ENCODE assay signal across 27 cellular contexts in genomic region chr20:2804041-2804828, GRCh38. TPM values are rescaled to one million over a fixed set of nuclear protein-coding genes. Genes with fewer than 3 reads are reported as not detected.
A peak's percentile ranks its signal among the peaks of the same experiment; 100 is the strongest.
DNase-seq lines count a peak whose midpoint lies in the region; ATAC-seq and TF ChIP-seq lines count a peak whose summit lies in the region.
"Had no signal": no experiment of that assay in that cellular context is flagged by ENCODE, and none has a peak within 500 bp of the region (broad histone marks: within the 10 kb centered on the region; RNA-seq: fewer than 3 reads in every experiment).

No MANE protein-coding gene starts in this region.

- H3K9ac ChIP-seq in neuronal stem cell (ENCODE audit: low read depth, low read length, poor library complexity), result no peak overlapping the region
- H3K9ac ChIP-seq: BLaER1 had no signal

- H2BK5ac ChIP-seq in neuronal stem cell (ENCODE audit: low read length), result no peak overlapping the region

- intact Hi-C loops in sciatic nerve (cut with DNase I), result no loop called here

- H4K91ac ChIP-seq in neuronal stem cell (ENCODE audit: low read depth, low read length, poor library complexity), result no peak overlapping the region

- H2AFZ ChIP-seq in hepatocyte (no peak overlapping the region), neuronal stem cell (ENCODE audit: low read length) (peak overlapping the region; percentile 82)

- no peaks in the 10 kb centered on the region for H4K20me1 ChIP-seq in hepatocyte (ENCODE audit: insufficient read depth, poor library complexity, severe bottlenecking)
- H4K20me1 ChIP-seq: BLaER1 had no signal

- H3K4me3 ChIP-seq in hepatocyte (no peak overlapping the region), neuronal stem cell (ENCODE audit: low read length in 2 of 2) (no peak overlapping the region)
- H3K4me3 ChIP-seq: BLaER1, upper lobe of left lung had no signal

- H3K9me3 ChIP-seq in hepatocyte (ENCODE audit: low read depth) (no peaks in the 10 kb centered on the region), neuronal stem cell (replicated peaks in 1 of 2; ENCODE audit: control insufficient read depth in 2 of 2, insufficient read depth in 1 of 2, low read depth in 1 of 2, low read length in 2 of 2) (peaks cover 6 to 12% of the 10 kb centered on the region in 2 donors)
- H3K9me3 ChIP-seq: BLaER1, upper lobe of left lung had no signal

- no peak overlapping the region for H3K14ac ChIP-seq in neuronal stem cell (ENCODE audit: low read length)

- no peak overlapping the region for H2AK5ac ChIP-seq in neuronal stem cell (ENCODE audit: low read depth, low read length)

- H3K4me2 ChIP-seq in hepatocyte (peak overlapping the region; percentile 44), neuronal stem cell (ENCODE audit: insufficient read depth, low read length, poor library complexity, severe bottlenecking) (no peak overlapping the region)
- H3K4me2 ChIP-seq: BLaER1 had no signal

- ATAC-seq in sciatic nerve, result no peak
- ATAC-seq: naive thymus-derived CD4-positive, alpha-beta T cell had no signal

- no peak for TF ChIP-seq CTCF in hepatocyte (IDR thresholded peaks at IDR 0.05; ENCODE audit: poor library complexity)

- H2BK15ac ChIP-seq in neuronal stem cell (ENCODE audit: low read length), result no peak overlapping the region

- H3K18ac ChIP-seq in neuronal stem cell (ENCODE audit: low read length), result no peak overlapping the region

- H3K79me2 ChIP-seq in hepatocyte, result no peaks in the 10 kb centered on the region

- WGBS in hepatocyte (ENCODE audit: low lambda C conversion rate, missing lambda C conversion rate), result 57% methylated on average over 16 of the region's 16 CpGs
- WGBS in neuronal stem cell (ENCODE audit: extremely low coverage in 2 of 2, insufficient read length in 2 of 2, insufficient replicate concordance in 1 of 2), 2 donors, result no CpG with 5 or more reads among the region's 16 CpGs

- no peak overlapping the region for H3K4ac ChIP-seq in neuronal stem cell (ENCODE audit: low read length)

- peaks cover 6% of the 10 kb centered on the region for H3K79me1 ChIP-seq in neuronal stem cell (ENCODE audit: low read depth, low read length)

- no peak overlapping the region for H4K8ac ChIP-seq in neuronal stem cell (ENCODE audit: low read depth, low read length)

- no peaks in the 10 kb centered on the region for H3K9me2 ChIP-seq in hepatocyte (replicated peaks; ENCODE audit: insufficient read depth)

- H3K36me3 ChIP-seq in hepatocyte (replicated peaks; ENCODE audit: insufficient read depth, low read depth) (no peaks in the 10 kb centered on the region), neuronal stem cell (replicated peaks in 1 of 2; ENCODE audit: control insufficient read depth in 2 of 2, insufficient read depth in 2 of 2, low read length in 2 of 2) (peaks cover 0 to 2% of the 10 kb centered on the region in 2 donors)
- H3K36me3 ChIP-seq: BLaER1, upper lobe of left lung had no signal

- H3K23ac ChIP-seq in neuronal stem cell (ENCODE audit: low read depth, low read length, poor library complexity), result no peak overlapping the region

- peaks cover 82% of the 10 kb centered on the region for H3K27me3 ChIP-seq in hepatocyte
- H3K27me3 ChIP-seq in neuronal stem cell (ENCODE audit: control insufficient read depth in 3 of 3, insufficient read depth in 3 of 3, low read depth in 1 of 3, low read length in 3 of 3), result peaks cover 24 to 61% (median 28%) of the 10 kb centered on the region in 3 experiments

- H3K4me1 ChIP-seq in hepatocyte (ENCODE audit: insufficient read depth), result peaks cover 3% of the 10 kb centered on the region
- peaks cover 13 to 16% of the 10 kb centered on the region in 2 donors for H3K4me1 ChIP-seq in neuronal stem cell (ENCODE audit: control insufficient read depth in 2 of 2, insufficient read depth in 1 of 2, low read depth in 1 of 2, low read length in 2 of 2)

- H2BK120ac ChIP-seq in neuronal stem cell (ENCODE audit: low read depth, low read length), result no peak overlapping the region

- H3K27ac ChIP-seq in hepatocyte (no peak overlapping the region), neuronal stem cell (replicated peaks; ENCODE audit: low read length) (no peak overlapping the region)
- H3K27ac ChIP-seq: BLaER1, upper lobe of left lung had no signal

- DNase-seq in OCI-M1 (lab: John Stamatoyannopoulos, UW) (peak; percentile 53), hepatocyte (ENCODE audit: low spot score) (no peak), neuronal stem cell (ENCODE audit: low spot score) (no peak), midbrain (lab: John Stamatoyannopoulos, UW) (no peak), sciatic nerve (ENCODE audit: low spot score) (no peak), NCI-H526 (lab: John Stamatoyannopoulos, UW) (no peak)
- DNase-seq: activated CD4-positive, alpha-beta T cell treated with anti-CD3 and anti-CD28 coated beads, Interleukin-2, amount 50 U/mL, for 48 hours; activated CD4-positive, CD25-positive, alpha-beta regulatory T cell treated with anti-CD3 and anti-CD28 coated beads, Interleukin-2, amount 50 U/mL, for 72 hours; activated naive CD4-positive, alpha-beta T cell treated with anti-CD3 and anti-CD28 coated beads for 36 hours; central memory CD4-positive, alpha-beta T cell; IMR-90; kidney glomerular epithelial cell; naive thymus-derived CD4-positive, alpha-beta T cell; NCI-H1436 treated with DMSO at 0.1 percent for 48 hours; NCI-H2107; NCI-H345; SHP77 treated with DMSO at 0.1 percent for 48 hours; small intestine; stimulated activated naive CD4-positive, alpha-beta T cell had no signal

- H2BK12ac ChIP-seq in neuronal stem cell (ENCODE audit: low read length), result no peak overlapping the region

RNA-seq across cellular contexts. Expression of gene CPXM1, which starts 3.8 kb away (rescaled TPM):
- total RNA-seq in hepatocyte, result 47.9 and 57.8 TPM in 2 replicates
- polyA plus RNA-seq in hepatocyte, result 66.3 and 82.5 TPM in 2 replicates
- polyA plus RNA-seq in neuronal stem cell (2013, experiment 1 of 2), result 100 TPM
- 97.5 TPM for polyA plus RNA-seq in neuronal stem cell (2013, experiment 2 of 2)
- total RNA-seq in sciatic nerve, result 5.9 TPM

RNA-seq across cellular contexts. Expression of gene C20orf141, which starts 10.6 kb away (rescaled TPM):
- total RNA-seq in hepatocyte (not detected in 2 replicates), sciatic nerve (not detected)
- polyA plus RNA-seq in hepatocyte, result 0.68 TPM in 1 of 2 replicates, not detected in the other
- polyA plus RNA-seq in neuronal stem cell (2013, experiment 1 of 2), result not detected
- polyA plus RNA-seq in neuronal stem cell (2013, experiment 2 of 2), result not detected
- total RNA-seq: activated naive CD4-positive, alpha-beta T cell treated with anti-CD3 and anti-CD28 coated beads for 36 hours; fibroblast of villous mesenchyme; lower leg skin; naive thymus-derived CD4-positive, alpha-beta T cell; T-helper 2 cell treated with Interferon-gamma antibody and Interleukin-4, amounts not matched to agents 100 ng/mL and 5 ng/mL, for 36 hours; upper lobe of left lung had no signal
- polyA plus RNA-seq: AG04450; esophagus; naive thymus-derived CD4-positive, alpha-beta T cell; small intestine had no signal

RNA-seq across cellular contexts. Expression of gene TMEM239, which starts 11.9 kb away (rescaled TPM):
- total RNA-seq in hepatocyte (not detected in 2 replicates), sciatic nerve (not detected)
- not detected in 2 replicates for polyA plus RNA-seq in hepatocyte
- not detected for polyA plus RNA-seq in neuronal stem cell (2013, experiment 1 of 2)
- polyA plus RNA-seq in neuronal stem cell (2013, experiment 2 of 2), result not detected
- total RNA-seq: activated naive CD4-positive, alpha-beta T cell treated with anti-CD3 and anti-CD28 coated beads for 36 hours; IMR-90; lower leg skin; naive thymus-derived CD4-positive, alpha-beta T cell; T-helper 2 cell treated with Interferon-gamma antibody and Interleukin-4, amounts not matched to agents 100 ng/mL and 5 ng/mL, for 36 hours; upper lobe of left lung had no signal
- polyA plus RNA-seq: adipose tissue; AG04450; esophagus; naive thymus-derived CD4-positive, alpha-beta T cell; small intestine had no signal

RNA-seq across cellular contexts. Expression of gene PCED1A, which starts 36.2 kb away (rescaled TPM):
- total RNA-seq in hepatocyte, result 36.8 and 43.0 TPM in 2 replicates
- polyA plus RNA-seq in hepatocyte, result 41.2 and 54.2 TPM in 2 replicates
- polyA plus RNA-seq in neuronal stem cell (2013, experiment 1 of 2), result 61.0 TPM
- polyA plus RNA-seq in neuronal stem cell (2013, experiment 2 of 2), result 61.2 TPM
- total RNA-seq in sciatic nerve, result 40.4 TPM

RNA-seq across cellular contexts. Expression of gene VPS16, which starts 36.3 kb away (rescaled TPM):
- total RNA-seq in hepatocyte (28.5 and 34.6 TPM in 2 replicates), sciatic nerve (40.0 TPM)
- 38.1 and 42.9 TPM in 2 replicates for polyA plus RNA-seq in hepatocyte
- 19.8 TPM for polyA plus RNA-seq in neuronal stem cell (2013, experiment 1 of 2)
- polyA plus RNA-seq in neuronal stem cell (2013, experiment 2 of 2), result 18.6 TPM
